Comparison of ENCODE assay signal across 8 cellular contexts in the genomic region with DNA sequence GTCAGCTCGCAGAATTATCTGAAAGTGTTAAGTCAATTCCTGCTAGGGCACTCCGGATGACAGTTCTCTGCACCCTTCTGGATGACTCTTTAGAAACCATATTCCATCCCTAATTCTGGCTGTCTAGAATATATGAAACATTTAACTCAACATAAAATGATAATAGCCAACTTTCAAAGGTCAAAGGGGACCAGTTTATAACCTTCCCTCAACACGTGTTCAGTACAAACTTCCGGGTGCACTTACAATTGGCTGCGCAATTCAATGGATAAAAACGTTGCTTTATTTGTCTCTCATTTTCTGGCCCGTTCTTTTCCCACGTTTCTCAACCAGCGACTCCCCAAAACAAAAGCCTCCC.
DNase-seq lines count a peak whose midpoint lies in the region; ATAC-seq and TF ChIP-seq lines count a peak whose summit lies in the region.

No MANE protein-coding gene starts in this region.

- H3K4me1 Mint-ChIP-seq in activated naive CD4-positive, alpha-beta T cell treated with anti-CD3 and anti-CD28 coated beads, Interleukin-2, amount 10 ng/mL, durations not matched to agents 7 days and 5 days: peaks cover 11% of the 10 kb centered on the region

- TF ChIP-seq POLR2A in erythroblast (IDR thresholded peaks at IDR 0.05; ENCODE audit: low read length): no peak

- no peaks in the 10 kb centered on the region for H3K9me3 ChIP-seq in parathyroid adenoma (ENCODE audit: control insufficient read depth, low read length)

- no peak for ATAC-seq in HG03135 (IDR thresholded peaks at IDR 0.05; ENCODE audit: unreplicated experiment)
- no peak for ATAC-seq in HG02938 (IDR thresholded peaks at IDR 0.05; ENCODE audit: unreplicated experiment)

- peak overlapping the region; percentile 99 for H3K27ac ChIP-seq in parathyroid adenoma

- H3K9ac ChIP-seq in parathyroid adenoma: no peak overlapping the region

- H3K4me2 ChIP-seq in parathyroid adenoma (ENCODE audit: low read length): peak overlapping the region; percentile 92

- CTCF ChIA-PET in activated naive CD4-positive, alpha-beta T cell treated with anti-CD3 and anti-CD28 coated beads, Interleukin-2, amount 10 ng/mL, durations not matched to agents 7 days and 5 days (lab: Charles Lee): interaction anchor here (0.7 to 0.9 kb wide), 2 partner anchors 20 to 802 kb away, joined by 3 read pairs; partner anchors contain the start of gene KMT5A

- DNase-seq in activated naive CD4-positive, alpha-beta T cell treated with anti-CD3 and anti-CD28 coated beads, Interleukin-2, amount 10 ng/mL, durations not matched to agents 7 days and 5 days: no peak
- DNase-seq in activated naive CD4-positive, alpha-beta T cell treated with Interleukin-2 at 50 U/mL for 16 hours: no peak
- DNase-seq in RPMI8226 (peak; percentile 27), erythroblast (lab: John Stamatoyannopoulos, UW) (peak; percentile 57), epidermal melanocyte (ENCODE audit: insufficient read length, low spot score) (no peak)

- H3K27ac Mint-ChIP-seq in activated naive CD4-positive, alpha-beta T cell treated with anti-CD3 and anti-CD28 coated beads, Interleukin-2, amount 10 ng/mL, durations not matched to agents 7 days and 5 days: peak overlapping the region; percentile 92

- H3K27me3 ChIP-seq in parathyroid adenoma (ENCODE audit: control insufficient read depth, insufficient read depth, low read length): no peaks in the 10 kb centered on the region

- H3K4me1 ChIP-seq in parathyroid adenoma: peaks cover 6% of the 10 kb centered on the region

- H3K36me3 Mint-ChIP-seq in activated naive CD4-positive, alpha-beta T cell treated with anti-CD3 and anti-CD28 coated beads, Interleukin-2, amount 10 ng/mL, durations not matched to agents 7 days and 5 days: no peaks in the 10 kb centered on the region

- H3K9me3 Mint-ChIP-seq in activated naive CD4-positive, alpha-beta T cell treated with anti-CD3 and anti-CD28 coated beads, Interleukin-2, amount 10 ng/mL, durations not matched to agents 7 days and 5 days: no peaks in the 10 kb centered on the region

- no peaks in the 10 kb centered on the region for H3K27me3 Mint-ChIP-seq in activated naive CD4-positive, alpha-beta T cell treated with anti-CD3 and anti-CD28 coated beads, Interleukin-2, amount 10 ng/mL, durations not matched to agents 7 days and 5 days

- peaks cover 33% of the 10 kb centered on the region for H3K79me2 ChIP-seq in parathyroid adenoma

- peak overlapping the region; percentile 94 for H3K4me3 ChIP-seq in parathyroid adenoma (ENCODE audit: low read depth, low read length)

- H2AFZ ChIP-seq in parathyroid adenoma: peak overlapping the region; percentile 70

- H3K4me3 Mint-ChIP-seq in activated naive CD4-positive, alpha-beta T cell treated with anti-CD3 and anti-CD28 coated beads, Interleukin-2, amount 10 ng/mL, durations not matched to agents 7 days and 5 days: peak overlapping the region; percentile 97

- TF ChIP-seq CTCF in parathyroid adenoma (IDR thresholded peaks at IDR 0.05): no peak

- H3K36me3 ChIP-seq in parathyroid adenoma (ENCODE audit: control insufficient read depth, insufficient read depth, low read length): no peaks in the 10 kb centered on the region

Comparison
In these comparisons a context has a peak if more than half of its experiments do, and no peak if none do; other contexts are left out.
1. DNase-seq: peak in RPMI8226 (single experiment) and erythroblast (2 of 2); none in activated naive CD4-positive, alpha-beta T cell treated with anti-CD3 and anti-CD28 coated beads, Interleukin-2, amount 10 ng/mL, durations not matched to agents 7 days and 5 days (single experiment), activated naive CD4-positive, alpha-beta T cell treated with Interleukin-2 at 50 U/mL for 16 hours (single experiment) and epidermal melanocyte (single experiment).